ENCODE assay signal across 19 cellular contexts in genomic region chr15:55151621-55152020, GRCh38. TPM values are rescaled to one million over a fixed set of nuclear protein-coding genes. Genes with fewer than 3 reads are reported as not detected.
DNase-seq lines count a peak whose midpoint lies in the region; ATAC-seq lines count a peak whose summit lies in the region.
"Had no signal": no experiment of that assay in that cellular context is flagged by ENCODE, and none has a peak within 500 bp of the region (broad histone marks: within the 10 kb centered on the region; RNA-seq: fewer than 3 reads in every experiment).

No MANE protein-coding gene starts in this region.

- ATAC-seq in HG03139 (IDR thresholded peaks at IDR 0.05; ENCODE audit: unreplicated experiment): no peak
- ATAC-seq: GM12878, T-cell had no signal

- DNase-seq in DMS 273 (lab: John Stamatoyannopoulos, UW; ENCODE audit: unreplicated experiment): peak; percentile 2
- DNase-seq in DMS 273 treated with DMSO at 0.1 percent for 48 hours (lab: John Stamatoyannopoulos, UW): no peak
- peak; percentile 54 for DNase-seq in DMS53 treated with DMSO at 0.1 percent for 48 hours (lab: John Stamatoyannopoulos, UW; ENCODE audit: unreplicated experiment)
- peak; percentile 41 for DNase-seq in NCI-H2171 (lab: John Stamatoyannopoulos, UW)
- peak; percentile 79 to 89 for DNase-seq in SHP77 (lab: John Stamatoyannopoulos, UW)
- DNase-seq in HT-29 (ENCODE audit: low spot score): no peak
- DNase-seq in Kasumi-1 (lab: John Stamatoyannopoulos, UW): no peak
- DNase-seq: CD4-positive, alpha-beta memory T cell; GDM1; HCEC 1CT; MG63; NCI-H1105; NCI-H226; NCI-H82; SK-N-SH; T-cell; T-helper 9 cell had no signal

RNA-seq across cellular contexts. Expression of gene RSL24D1, which starts 45.1 kb away (rescaled TPM):
- total RNA-seq in HT-29 (2014; rRNA removed; shearing (Covaris generic)): 38.6 and 52.6 TPM in 2 replicates

Comparison
In these comparisons a context has a peak if more than half of its experiments do, and no peak if none do; other contexts are left out.
1. DNase-seq: peak in DMS 273 (single experiment), DMS53 treated with DMSO at 0.1 percent for 48 hours (single experiment), NCI-H2171 (single experiment) and SHP77 (2 of 2); none in DMS 273 treated with DMSO at 0.1 percent for 48 hours (single experiment), HT-29 (single experiment) and Kasumi-1 (0 of 2).